17 cellular contexts compared by ENCODE assay signal in the genomic region with DNA sequence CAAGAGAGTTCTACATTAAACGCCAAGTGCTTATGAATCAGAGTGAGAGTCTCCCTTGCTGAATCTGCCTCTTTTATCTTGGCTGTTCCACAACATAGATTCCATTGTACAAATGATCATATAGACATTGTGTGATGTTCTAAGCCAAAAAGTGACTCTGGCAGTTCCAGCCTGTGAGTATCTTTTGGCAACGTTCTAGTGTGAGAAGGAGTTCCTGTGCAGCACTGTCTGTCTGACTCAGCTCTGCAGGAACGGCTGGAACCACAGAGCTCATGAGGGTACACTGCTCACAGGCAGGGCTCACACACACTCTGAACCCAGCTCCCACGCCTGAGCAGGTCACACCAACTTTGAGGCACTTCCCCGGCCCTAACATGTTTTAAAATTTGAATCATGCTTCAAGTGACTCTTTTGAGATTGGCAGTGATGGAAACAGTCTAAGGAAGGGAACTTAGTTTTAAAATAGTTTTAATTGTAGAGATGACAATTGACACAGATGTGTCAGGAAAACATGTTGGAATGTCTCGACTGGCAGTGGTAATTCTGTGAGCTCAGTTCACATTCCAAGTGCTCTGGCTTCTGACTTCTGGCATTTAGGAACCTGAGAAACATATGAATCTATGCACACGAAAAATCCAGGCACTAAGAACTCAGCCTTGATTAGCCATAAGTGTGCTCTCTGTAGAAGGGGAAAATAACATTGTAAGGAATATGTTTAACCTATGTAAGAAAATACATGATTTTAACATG.
DNase-seq lines count a peak whose midpoint lies in the region; ATAC-seq and TF ChIP-seq lines count a peak whose summit lies in the region.
"Had no signal": no experiment of that assay in that cellular context is flagged by ENCODE, and none has a peak within 500 bp of the region (broad histone marks: within the 10 kb centered on the region; RNA-seq: fewer than 3 reads in every experiment).

No MANE protein-coding gene starts in this region.

- intact Hi-C loops in activated CD4-positive, alpha-beta T cell treated with anti-CD3 and anti-CD28 coated beads, Interleukin-2, amount 10 ng/mL, durations not matched to agents 24 days and 14 days (cut with micrococcal nuclease), result no loop called here

- H3K4me3 ChIP-seq in BJ (ENCODE audit: low read depth, low read length) (no peak overlapping the region), SK-N-SH (ENCODE audit: low read depth in 2 of 2, low read length in 1 of 2) (no peak overlapping the region)
- H3K4me3 ChIP-seq: esophagus muscularis mucosa, ovary, suprapubic skin had no signal

- peaks cover 6% of the 10 kb centered on the region for H3F3A ChIP-seq in SK-N-SH (replicated peaks; ENCODE audit: insufficient read depth)

- no peaks in the 10 kb centered on the region for H3K27me3 ChIP-seq in BJ (ENCODE audit: control insufficient read depth, insufficient read depth, low read length)
- no peaks in the 10 kb centered on the region for H3K27me3 ChIP-seq in SK-N-SH (ENCODE audit: insufficient read depth)
- H3K27me3 ChIP-seq: ovary, suprapubic skin had no signal

- WGBS in SK-N-SH (ENCODE audit: low lambda C conversion rate), result 5% methylated on average over 7 of the region's 7 CpGs

- H3K4me2 ChIP-seq in SK-N-SH, result peak overlapping the region; percentile 10; the same call in 1 of the 2 replicates

- H3K79me2 ChIP-seq in SK-N-SH (ENCODE audit: insufficient read depth), result no peaks in the 10 kb centered on the region

- no peaks in the 10 kb centered on the region for H3K9me2 ChIP-seq in SK-N-SH

- H3K4me1 ChIP-seq in SK-N-SH (ENCODE audit: control insufficient read depth in 1 of 2, insufficient read depth in 2 of 2, low read depth in 1 of 2, low read length in 1 of 2), result no peaks in the 10 kb centered on the region
- H3K4me1 ChIP-seq: esophagus muscularis mucosa, suprapubic skin had no signal

- POLR2A ChIA-PET in BJ (lab: Charles Lee) (no interaction called here), SK-N-SH (lab: Yijun Ruan, JAX) (no interaction called here)

- no peaks in the 10 kb centered on the region for H3K36me3 Mint-ChIP-seq in osteocyte (ENCODE audit: unreplicated experiment)
- no peaks in the 10 kb centered on the region for H3K36me3 Mint-ChIP-seq in activated CD4-positive, alpha-beta T cell treated with anti-CD3 and anti-CD28 coated beads, Interleukin-2, amount 10 ng/mL, durations not matched to agents 24 days and 14 days (ENCODE audit: low read depth)
- H3K36me3 Mint-ChIP-seq: mesothelial cell of epicardium had no signal

- no peaks in the 10 kb centered on the region for H3K36me3 ChIP-seq in BJ (ENCODE audit: control insufficient read depth, insufficient read depth, low read length)
- no peaks in the 10 kb centered on the region for H3K36me3 ChIP-seq in SK-N-SH (replicated peaks in 1 of 2; ENCODE audit: control insufficient read depth in 1 of 2, insufficient read depth in 2 of 2, low read length in 1 of 2)
- H3K36me3 ChIP-seq: esophagus muscularis mucosa, ovary, suprapubic skin had no signal

- no peak overlapping the region for H3K4me3 Mint-ChIP-seq in osteocyte (ENCODE audit: unreplicated experiment)
- no peak overlapping the region for H3K4me3 Mint-ChIP-seq in activated CD4-positive, alpha-beta T cell treated with anti-CD3 and anti-CD28 coated beads, Interleukin-2, amount 10 ng/mL, durations not matched to agents 24 days and 14 days
- H3K4me3 Mint-ChIP-seq: mesothelial cell of epicardium; T-helper 1 cell treated with Interleukin-12 subunit alpha and Interleukin-12 subunit beta and Interleukin-4 antibody, amounts not matched to agents 30 μg/mL and 1 μg/mL, for 36 hours had no signal

- H4K20me1 ChIP-seq in SK-N-SH (ENCODE audit: insufficient read depth), result no peaks in the 10 kb centered on the region

- no peak for TF ChIP-seq CTCF in BJ (IDR thresholded peaks at IDR 0.05; ENCODE audit: insufficient read depth, low read depth, low read length)
- TF ChIP-seq CTCF in SK-N-SH (IDR thresholded peaks at IDR 0.05), result no peak
- TF ChIP-seq CTCF in osteocyte (IDR thresholded peaks at IDR 0.05), result no peak

- TF ChIP-seq RAD21 in SK-N-SH (IDR thresholded peaks at IDR 0.05; ENCODE audit: low read length), result no peak

- H3K4me1 Mint-ChIP-seq in osteocyte (ENCODE audit: unreplicated experiment), result peaks cover 28% of the 10 kb centered on the region
- H3K4me1 Mint-ChIP-seq in activated CD4-positive, alpha-beta T cell treated with anti-CD3 and anti-CD28 coated beads, Interleukin-2, amount 10 ng/mL, durations not matched to agents 24 days and 14 days, result no peaks in the 10 kb centered on the region
- H3K4me1 Mint-ChIP-seq: mesothelial cell of epicardium had no signal

- CTCF ChIA-PET in BJ (lab: Yijun Ruan, JAX), result interaction anchor here (1.3 kb wide), 1 partner anchor 12 kb away, joined by 3 read pairs; no protein-coding TSS in a partner anchor
- CTCF ChIA-PET in SK-N-SH (lab: Yijun Ruan, JAX), result no interaction called here

- peak overlapping the region; percentile 64 for H3K27ac Mint-ChIP-seq in osteocyte (ENCODE audit: unreplicated experiment)
- no peak overlapping the region for H3K27ac Mint-ChIP-seq in activated CD4-positive, alpha-beta T cell treated with anti-CD3 and anti-CD28 coated beads, Interleukin-2, amount 10 ng/mL, durations not matched to agents 24 days and 14 days
- H3K27ac Mint-ChIP-seq: mesothelial cell of epicardium; T-helper 1 cell treated with Interleukin-12 subunit alpha and Interleukin-12 subunit beta and Interleukin-4 antibody, amounts not matched to agents 30 μg/mL and 1 μg/mL, for 36 hours had no signal

- H3K27ac ChIP-seq in SK-N-SH (ENCODE audit: low read depth in 2 of 2, low read length in 1 of 2), result peak overlapping the region in 1 of 2 experiments; percentile 40; a peak in 2 of 4 replicates
- H3K27ac ChIP-seq: C4-2B, esophagus muscularis mucosa, ovary, suprapubic skin had no signal

- H3K9ac ChIP-seq in SK-N-SH, result no peak overlapping the region

- H3K9me3 Mint-ChIP-seq in osteocyte (ENCODE audit: unreplicated experiment), result peaks cover 6% of the 10 kb centered on the region
- no peaks in the 10 kb centered on the region for H3K9me3 Mint-ChIP-seq in activated CD4-positive, alpha-beta T cell treated with anti-CD3 and anti-CD28 coated beads, Interleukin-2, amount 10 ng/mL, durations not matched to agents 24 days and 14 days
- H3K9me3 Mint-ChIP-seq: T-helper 1 cell treated with Interleukin-12 subunit alpha and Interleukin-12 subunit beta and Interleukin-4 antibody, amounts not matched to agents 30 μg/mL and 1 μg/mL, for 36 hours had no signal

- H3K27me3 Mint-ChIP-seq in osteocyte (ENCODE audit: unreplicated experiment), result no peaks in the 10 kb centered on the region
- no peaks in the 10 kb centered on the region for H3K27me3 Mint-ChIP-seq in activated CD4-positive, alpha-beta T cell treated with anti-CD3 and anti-CD28 coated beads, Interleukin-2, amount 10 ng/mL, durations not matched to agents 24 days and 14 days

- peak; percentile 58 for DNase-seq in BJ (ENCODE audit: low read depth)
- no peak for DNase-seq in SK-N-SH
- DNase-seq in glomerular visceral epithelial cell (ENCODE audit: extremely low spot score), result peak; percentile 67
- no peak for DNase-seq in osteocyte (ENCODE audit: extremely low spot score, unreplicated experiment)
- no peak for DNase-seq in activated naive CD4-positive, alpha-beta T cell (lab: John Stamatoyannopoulos, UW)
- no peak for DNase-seq in activated CD4-positive, alpha-beta T cell treated with anti-CD3 and anti-CD28 coated beads, Interleukin-2, amount 10 ng/mL, durations not matched to agents 24 days and 14 days
- DNase-seq in iPS-NIHi7 (ENCODE audit: extremely low spot score), result no peak
- DNase-seq: DND-41, NCI-H2029 treated with DMSO at 0.1 percent for 48 hours, ovary had no signal

- TF ChIP-seq EP300 in SK-N-SH (IDR thresholded peaks at IDR 0.05; ENCODE audit: borderline replicate concordance in 1 of 2, low read depth in 1 of 2, low read length in 1 of 2), result no peak

- no peaks in the 10 kb centered on the region for H3K9me3 ChIP-seq in SK-N-SH
- H3K9me3 ChIP-seq: esophagus muscularis mucosa, ovary, suprapubic skin had no signal

- ATAC-seq in HG02678 (IDR thresholded peaks at IDR 0.05; ENCODE audit: unreplicated experiment), result no peak
- ATAC-seq: activated CD4-positive, CD25-positive, alpha-beta regulatory T cell treated with anti-CD3 and anti-CD28 coated beads, Interleukin-2, amount 50 U/mL, for 24 hours had no signal

- H2AFZ ChIP-seq in SK-N-SH (ENCODE audit: low read depth), result no peak overlapping the region

TF ChIP-seq in SK-N-SH, 30 proteins besides CTCF, POLR2A, EP300 and RAD21:
- TF ChIP-seq RCOR1 (IDR thresholded peaks at IDR 0.05; ENCODE audit: low read length) (no peak), SIN3A (IDR thresholded peaks at IDR 0.05; ENCODE audit: borderline replicate concordance, low read depth, low read length) (no peak), FOSL2 (IDR thresholded peaks at IDR 0.05; ENCODE audit: borderline replicate concordance, low read depth) (0 out of 2 replicates have a peak, but pooled peaks have one; percentile 6)

Comparison
In these comparisons a context has a peak if more than half of its experiments do, and no peak if none do; other contexts are left out.
1. DNase-seq: peak in BJ (single experiment) and glomerular visceral epithelial cell (single experiment); none in SK-N-SH (single experiment), osteocyte (single experiment), activated naive CD4-positive, alpha-beta T cell (0 of 4), activated CD4-positive, alpha-beta T cell treated with anti-CD3 and anti-CD28 coated beads, Interleukin-2, amount 10 ng/mL, durations not matched to agents 24 days and 14 days (single experiment) and iPS-NIHi7 (single experiment).